ENCODE assay signal across 8 cellular contexts in genomic region chr15:41774062-41774872, GRCh38. TPM values are rescaled to one million over a fixed set of nuclear protein-coding genes. Genes with fewer than 3 reads are reported as not detected.
A peak's percentile ranks its signal among the peaks of the same experiment; 100 is the strongest.
DNase-seq lines count a peak whose midpoint lies in the region; ATAC-seq and TF ChIP-seq lines count a peak whose summit lies in the region.

A gene with protein sequence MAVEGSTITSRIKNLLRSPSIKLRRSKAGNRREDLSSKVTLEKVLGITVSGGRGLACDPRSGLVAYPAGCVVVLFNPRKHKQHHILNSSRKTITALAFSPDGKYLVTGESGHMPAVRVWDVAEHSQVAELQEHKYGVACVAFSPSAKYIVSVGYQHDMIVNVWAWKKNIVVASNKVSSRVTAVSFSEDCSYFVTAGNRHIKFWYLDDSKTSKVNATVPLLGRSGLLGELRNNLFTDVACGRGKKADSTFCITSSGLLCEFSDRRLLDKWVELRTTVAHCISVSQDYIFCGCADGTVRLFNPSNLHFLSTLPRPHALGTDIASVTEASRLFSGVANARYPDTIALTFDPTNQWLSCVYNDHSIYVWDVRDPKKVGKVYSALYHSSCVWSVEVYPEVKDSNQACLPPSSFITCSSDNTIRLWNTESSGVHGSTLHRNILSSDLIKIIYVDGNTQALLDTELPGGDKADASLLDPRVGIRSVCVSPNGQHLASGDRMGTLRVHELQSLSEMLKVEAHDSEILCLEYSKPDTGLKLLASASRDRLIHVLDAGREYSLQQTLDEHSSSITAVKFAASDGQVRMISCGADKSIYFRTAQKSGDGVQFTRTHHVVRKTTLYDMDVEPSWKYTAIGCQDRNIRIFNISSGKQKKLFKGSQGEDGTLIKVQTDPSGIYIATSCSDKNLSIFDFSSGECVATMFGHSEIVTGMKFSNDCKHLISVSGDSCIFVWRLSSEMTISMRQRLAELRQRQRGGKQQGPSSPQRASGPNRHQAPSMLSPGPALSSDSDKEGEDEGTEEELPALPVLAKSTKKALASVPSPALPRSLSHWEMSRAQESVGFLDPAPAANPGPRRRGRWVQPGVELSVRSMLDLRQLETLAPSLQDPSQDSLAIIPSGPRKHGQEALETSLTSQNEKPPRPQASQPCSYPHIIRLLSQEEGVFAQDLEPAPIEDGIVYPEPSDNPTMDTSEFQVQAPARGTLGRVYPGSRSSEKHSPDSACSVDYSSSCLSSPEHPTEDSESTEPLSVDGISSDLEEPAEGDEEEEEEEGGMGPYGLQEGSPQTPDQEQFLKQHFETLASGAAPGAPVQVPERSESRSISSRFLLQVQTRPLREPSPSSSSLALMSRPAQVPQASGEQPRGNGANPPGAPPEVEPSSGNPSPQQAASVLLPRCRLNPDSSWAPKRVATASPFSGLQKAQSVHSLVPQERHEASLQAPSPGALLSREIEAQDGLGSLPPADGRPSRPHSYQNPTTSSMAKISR (N-terminal part only) (plus strand): TSS chr15:41774484. CDS start chr15:41775276, 792 bp downstream.

- H3K4me3 ChIP-seq in PC-9, result peak within 1 kb of the TSS; percentile 80
- peak within 1 kb of the TSS; percentile 77 to 83 for H3K4me3 ChIP-seq in esophagus (ENCODE audit: low read depth in 1 of 2, low read length in 2 of 2)
- peak within 1 kb of the TSS; percentile 79 for H3K4me3 ChIP-seq in mucosa of stomach (ENCODE audit: low read length)

- H3K9ac ChIP-seq in mucosa of stomach (ENCODE audit: low read length), result peak within 1 kb of the TSS; percentile 71

- no peaks in the 10 kb centered on the region for H3K27me3 ChIP-seq in PC-9 (ENCODE audit: insufficient read depth, low read depth)
- no peaks in the 10 kb centered on the region for H3K27me3 ChIP-seq in esophagus (ENCODE audit: control insufficient read depth in 1 of 2, insufficient read depth in 2 of 2, low read length in 2 of 2)
- H3K27me3 ChIP-seq in mucosa of stomach (ENCODE audit: control insufficient read depth, insufficient read depth, low read length), result no peaks in the 10 kb centered on the region

- H3K27ac ChIP-seq in PC-9, result peak within 1 kb of the TSS; percentile 64
- H3K27ac ChIP-seq in esophagus (ENCODE audit: low read depth in 2 of 2, low read length in 1 of 2), result peak within 1 kb of the TSS; percentile 93

- peak; percentile 77 for ATAC-seq in GM21717 (IDR thresholded peaks at IDR 0.05; ENCODE audit: unreplicated experiment)

- no peaks in the 10 kb centered on the region for H3K9me3 ChIP-seq in PC-9 (ENCODE audit: insufficient read depth, low read depth)
- H3K9me3 ChIP-seq in esophagus (ENCODE audit: control insufficient read depth in 2 of 2, insufficient read depth in 1 of 2, low read depth in 1 of 2, low read length in 1 of 2), result no peaks in the 10 kb centered on the region
- H3K9me3 ChIP-seq in mucosa of stomach (ENCODE audit: control insufficient read depth, low read length), result no peaks in the 10 kb centered on the region

- H3K4me1 ChIP-seq in PC-9 (replicated peaks; ENCODE audit: insufficient read depth) (peaks cover 24% of the 10 kb centered on the region), esophagus (ENCODE audit: control insufficient read depth in 2 of 2, insufficient read depth in 2 of 2, low read length in 1 of 2) (peaks cover 0 to 2% of the 10 kb centered on the region in 2 donors), mucosa of stomach (ENCODE audit: control insufficient read depth, insufficient read depth, low read length) (peaks cover 22% of the 10 kb centered on the region)

- no peaks in the 10 kb centered on the region for H3K9me2 ChIP-seq in PC-9 (ENCODE audit: insufficient read depth)

- in situ Hi-C loops in KBM-7 (cut with MboI; ENCODE audit: low pct_unique_long_range_greater_than_20kb, low sequenced_read_pairs), result no loop called here

- H3F3A ChIP-seq in PC-9 (ENCODE audit: insufficient read depth, low read depth), result peaks cover 23% of the 10 kb centered on the region; the same call in 1 of the 2 replicates

- peak; percentile 70 for DNase-seq in DMS79 (lab: John Stamatoyannopoulos, UW)
- peak; percentile 100 for DNase-seq in KBM-7
- peak; percentile 86 to 98 for DNase-seq in PC-9
- peak; percentile 98 for DNase-seq in activated T-cell treated with anti-CD3 and anti-CD28 coated beads, Interleukin-2, amount 50 U/mL, for 1 hour
- DNase-seq in stimulated activated CD8-positive, alpha-beta memory T cell treated with anti-CD3 and anti-CD28 coated beads, Interleukin-7, amount 100 ng/mL, for 1 hour (ENCODE audit: low read depth in 2 of 2), result peak; percentile 91 to 92

- BruUV-seq in PC-9 (replicated peaks; lab: Mats Ljungman, UMichigan), result no TSS peak

- H3K36me3 ChIP-seq in PC-9 (ENCODE audit: low read depth) (no peaks in the 10 kb centered on the region), esophagus (ENCODE audit: control insufficient read depth in 2 of 2, insufficient read depth in 2 of 2, low read length in 1 of 2) (no peaks in the 10 kb centered on the region), mucosa of stomach (ENCODE audit: control insufficient read depth, insufficient read depth, low read length) (no peaks in the 10 kb centered on the region)

- H2AFZ ChIP-seq in PC-9, result peak within 1 kb of the TSS; percentile 80

- WGBS in esophagus, 2 donors, result 0% methylated on average over 51 to 62 of the region's 62 CpGs

- POLR2A ChIA-PET in PC-9 (lab: Charles Lee; ENCODE audit: unreplicated experiment), result interaction anchor here (0.5 to 1.2 kb wide), 10 partner anchors 17 to 349 kb away, joined by 3 to 10 read pairs (median 6); partner anchors contain the start of gene PLA2G4B

- peaks cover 4% of the 10 kb centered on the region; the same call in 1 of the 2 replicates for H4K20me1 ChIP-seq in PC-9 (ENCODE audit: insufficient read depth)

- CTCF ChIA-PET in PC-9 (lab: Charles Lee), result interaction anchor here (0.6 to 2.5 kb wide), 12 partner anchors 17 to 362 kb away, joined by 3 to 21 read pairs (median 4); partner anchors contain the start of genes EHD4 and JMJD7

- TF ChIP-seq CTCF in PC-9 (conservative IDR thresholded peaks at IDR 0.05), result peak; percentile 63

- peak within 1 kb of the TSS; percentile 94 for H3K4me2 ChIP-seq in PC-9

- intact Hi-C loops in PC-9 (cut with micrococcal nuclease; ENCODE audit: unreplicated experiment), result loop anchor here (1.0 to 5.0 kb wide), 5 partner anchors 32 to 358 kb away; partner anchors contain the start of gene EHD4

- peaks cover 19% of the 10 kb centered on the region; the same call in 1 of the 2 replicates for H3K79me2 ChIP-seq in PC-9 (ENCODE audit: low read depth)

RNA-seq across cellular contexts. Expression of the gene that starts here (rescaled TPM):
- 17.6 and 22.9 TPM in 2 replicates for total RNA-seq in PC-9 (2021)
- polyA plus RNA-seq in esophagus, result 10 to 100 TPM; 11.9 to 57.3 TPM

Comparison
In these comparisons a context has a peak if more than half of its experiments do, and no peak if none do; other contexts are left out.
1. Peak in every context shown above with its lines: DNase-seq, ATAC-seq, H3K4me3 ChIP-seq and H3K27ac ChIP-seq.